ENCODE assay signal across 1 cellular context in the genomic region with DNA sequence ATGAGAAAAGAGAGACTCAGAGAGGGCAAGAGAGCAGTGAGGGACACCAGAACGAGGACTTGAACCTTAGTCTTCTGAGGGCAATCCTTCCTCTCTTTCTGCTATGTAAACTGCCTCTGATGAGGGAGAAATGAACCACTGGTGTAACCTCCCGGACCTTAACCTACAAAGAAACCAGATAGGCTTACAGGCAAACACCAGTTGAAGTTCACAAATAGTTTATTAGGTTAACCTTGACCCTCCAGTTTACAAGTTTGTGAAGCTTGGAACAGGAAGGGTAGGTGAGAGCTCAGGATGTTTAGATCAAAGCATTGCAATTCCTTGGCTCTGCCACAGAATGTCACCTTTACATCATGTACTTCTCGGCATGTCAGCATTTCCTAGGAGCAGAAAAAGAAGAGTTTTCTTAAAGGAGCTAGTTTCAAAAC.
TF ChIP-seq lines count a peak whose summit lies in the region.

No MANE protein-coding gene starts in this region.

TF ChIP-seq in HepG2, 621 proteins besides CTCF, POLR2A, EP300 and RAD21 (continued from another document and continues in another):
- TF ChIP-seq, protein P1, sequence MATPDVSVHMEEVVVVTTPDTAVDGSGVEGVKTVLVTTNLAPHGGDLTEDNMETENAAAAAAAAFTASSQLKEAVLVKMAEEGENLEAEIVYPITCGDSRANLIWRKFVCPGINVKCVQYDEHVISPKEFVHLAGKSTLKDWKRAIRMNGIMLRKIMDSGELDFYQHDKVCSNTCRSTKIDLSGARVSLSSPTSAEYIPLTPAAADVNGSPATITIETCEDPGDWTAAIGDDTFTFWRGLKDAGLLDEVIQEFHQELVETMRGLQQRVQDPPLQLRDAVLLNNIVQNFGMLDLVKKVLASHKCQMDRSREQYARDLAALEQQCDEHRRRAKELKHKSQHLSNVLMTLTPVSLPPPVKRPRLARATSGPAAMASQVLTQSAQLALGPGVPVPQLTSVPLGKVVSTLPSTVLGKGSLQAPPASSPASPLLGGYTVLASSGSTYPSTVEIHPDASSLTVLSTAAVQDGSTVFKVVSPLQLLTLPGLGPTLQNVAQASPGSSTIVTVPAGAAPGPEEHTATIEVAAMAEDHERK (CRISPR knock-in tag; IDR thresholded peaks at IDR 0.05; ENCODE audit: low read depth) = no peak
- no peak for TF ChIP-seq ZNF777 (CRISPR knock-in tag; IDR thresholded peaks at IDR 0.05)
- TF ChIP-seq NCOA1 (CRISPR knock-in tag; IDR thresholded peaks at IDR 0.05) = no peak
- TF ChIP-seq, protein P2, sequence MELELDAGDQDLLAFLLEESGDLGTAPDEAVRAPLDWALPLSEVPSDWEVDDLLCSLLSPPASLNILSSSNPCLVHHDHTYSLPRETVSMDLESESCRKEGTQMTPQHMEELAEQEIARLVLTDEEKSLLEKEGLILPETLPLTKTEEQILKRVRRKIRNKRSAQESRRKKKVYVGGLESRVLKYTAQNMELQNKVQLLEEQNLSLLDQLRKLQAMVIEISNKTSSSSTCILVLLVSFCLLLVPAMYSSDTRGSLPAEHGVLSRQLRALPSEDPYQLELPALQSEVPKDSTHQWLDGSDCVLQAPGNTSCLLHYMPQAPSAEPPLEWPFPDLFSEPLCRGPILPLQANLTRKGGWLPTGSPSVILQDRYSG (CRISPR knock-in tag; IDR thresholded peaks at IDR 0.05) = no peak
- no peak for TF ChIP-seq PCBP1 (IDR thresholded peaks at IDR 0.05; ENCODE audit: borderline replicate concordance, low read depth, low read length)
- no peak for TF ChIP-seq RBAK (CRISPR knock-in tag; IDR thresholded peaks at IDR 0.05)
- no peak for TF ChIP-seq ZNF10 (CRISPR knock-in tag; IDR thresholded peaks at IDR 0.05; ENCODE audit: borderline replicate concordance, low read depth)
- TF ChIP-seq MTA3 (CRISPR knock-in tag; IDR thresholded peaks at IDR 0.05) = no peak
- no peak for TF ChIP-seq TAF15 (IDR thresholded peaks at IDR 0.05; ENCODE audit: low read depth, low read length, poor library complexity, severe bottlenecking)
- no peak for TF ChIP-seq ZNF253 (CRISPR knock-in tag; IDR thresholded peaks at IDR 0.05; ENCODE audit: borderline replicate concordance)
- TF ChIP-seq, protein P3, sequence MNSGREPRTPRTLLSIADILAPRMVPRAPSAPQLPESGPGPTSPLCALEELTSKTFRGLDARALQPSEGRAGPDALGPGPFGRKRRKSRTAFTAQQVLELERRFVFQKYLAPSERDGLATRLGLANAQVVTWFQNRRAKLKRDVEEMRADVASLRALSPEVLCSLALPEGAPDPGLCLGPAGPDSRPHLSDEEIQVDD (CRISPR knock-in tag; IDR thresholded peaks at IDR 0.05; ENCODE audit: borderline replicate concordance) = no peak
- TF ChIP-seq, protein P4, sequence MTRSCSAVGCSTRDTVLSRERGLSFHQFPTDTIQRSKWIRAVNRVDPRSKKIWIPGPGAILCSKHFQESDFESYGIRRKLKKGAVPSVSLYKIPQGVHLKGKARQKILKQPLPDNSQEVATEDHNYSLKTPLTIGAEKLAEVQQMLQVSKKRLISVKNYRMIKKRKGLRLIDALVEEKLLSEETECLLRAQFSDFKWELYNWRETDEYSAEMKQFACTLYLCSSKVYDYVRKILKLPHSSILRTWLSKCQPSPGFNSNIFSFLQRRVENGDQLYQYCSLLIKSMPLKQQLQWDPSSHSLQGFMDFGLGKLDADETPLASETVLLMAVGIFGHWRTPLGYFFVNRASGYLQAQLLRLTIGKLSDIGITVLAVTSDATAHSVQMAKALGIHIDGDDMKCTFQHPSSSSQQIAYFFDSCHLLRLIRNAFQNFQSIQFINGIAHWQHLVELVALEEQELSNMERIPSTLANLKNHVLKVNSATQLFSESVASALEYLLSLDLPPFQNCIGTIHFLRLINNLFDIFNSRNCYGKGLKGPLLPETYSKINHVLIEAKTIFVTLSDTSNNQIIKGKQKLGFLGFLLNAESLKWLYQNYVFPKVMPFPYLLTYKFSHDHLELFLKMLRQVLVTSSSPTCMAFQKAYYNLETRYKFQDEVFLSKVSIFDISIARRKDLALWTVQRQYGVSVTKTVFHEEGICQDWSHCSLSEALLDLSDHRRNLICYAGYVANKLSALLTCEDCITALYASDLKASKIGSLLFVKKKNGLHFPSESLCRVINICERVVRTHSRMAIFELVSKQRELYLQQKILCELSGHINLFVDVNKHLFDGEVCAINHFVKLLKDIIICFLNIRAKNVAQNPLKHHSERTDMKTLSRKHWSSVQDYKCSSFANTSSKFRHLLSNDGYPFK (CRISPR knock-in tag; IDR thresholded peaks at IDR 0.05; ENCODE audit: borderline replicate concordance) = no peak
- no peak for TF ChIP-seq EED (CRISPR knock-in tag; IDR thresholded peaks at IDR 0.05)
- no peak for TF ChIP-seq HOXD1 (CRISPR knock-in tag; IDR thresholded peaks at IDR 0.05)
- TF ChIP-seq, protein P5, sequence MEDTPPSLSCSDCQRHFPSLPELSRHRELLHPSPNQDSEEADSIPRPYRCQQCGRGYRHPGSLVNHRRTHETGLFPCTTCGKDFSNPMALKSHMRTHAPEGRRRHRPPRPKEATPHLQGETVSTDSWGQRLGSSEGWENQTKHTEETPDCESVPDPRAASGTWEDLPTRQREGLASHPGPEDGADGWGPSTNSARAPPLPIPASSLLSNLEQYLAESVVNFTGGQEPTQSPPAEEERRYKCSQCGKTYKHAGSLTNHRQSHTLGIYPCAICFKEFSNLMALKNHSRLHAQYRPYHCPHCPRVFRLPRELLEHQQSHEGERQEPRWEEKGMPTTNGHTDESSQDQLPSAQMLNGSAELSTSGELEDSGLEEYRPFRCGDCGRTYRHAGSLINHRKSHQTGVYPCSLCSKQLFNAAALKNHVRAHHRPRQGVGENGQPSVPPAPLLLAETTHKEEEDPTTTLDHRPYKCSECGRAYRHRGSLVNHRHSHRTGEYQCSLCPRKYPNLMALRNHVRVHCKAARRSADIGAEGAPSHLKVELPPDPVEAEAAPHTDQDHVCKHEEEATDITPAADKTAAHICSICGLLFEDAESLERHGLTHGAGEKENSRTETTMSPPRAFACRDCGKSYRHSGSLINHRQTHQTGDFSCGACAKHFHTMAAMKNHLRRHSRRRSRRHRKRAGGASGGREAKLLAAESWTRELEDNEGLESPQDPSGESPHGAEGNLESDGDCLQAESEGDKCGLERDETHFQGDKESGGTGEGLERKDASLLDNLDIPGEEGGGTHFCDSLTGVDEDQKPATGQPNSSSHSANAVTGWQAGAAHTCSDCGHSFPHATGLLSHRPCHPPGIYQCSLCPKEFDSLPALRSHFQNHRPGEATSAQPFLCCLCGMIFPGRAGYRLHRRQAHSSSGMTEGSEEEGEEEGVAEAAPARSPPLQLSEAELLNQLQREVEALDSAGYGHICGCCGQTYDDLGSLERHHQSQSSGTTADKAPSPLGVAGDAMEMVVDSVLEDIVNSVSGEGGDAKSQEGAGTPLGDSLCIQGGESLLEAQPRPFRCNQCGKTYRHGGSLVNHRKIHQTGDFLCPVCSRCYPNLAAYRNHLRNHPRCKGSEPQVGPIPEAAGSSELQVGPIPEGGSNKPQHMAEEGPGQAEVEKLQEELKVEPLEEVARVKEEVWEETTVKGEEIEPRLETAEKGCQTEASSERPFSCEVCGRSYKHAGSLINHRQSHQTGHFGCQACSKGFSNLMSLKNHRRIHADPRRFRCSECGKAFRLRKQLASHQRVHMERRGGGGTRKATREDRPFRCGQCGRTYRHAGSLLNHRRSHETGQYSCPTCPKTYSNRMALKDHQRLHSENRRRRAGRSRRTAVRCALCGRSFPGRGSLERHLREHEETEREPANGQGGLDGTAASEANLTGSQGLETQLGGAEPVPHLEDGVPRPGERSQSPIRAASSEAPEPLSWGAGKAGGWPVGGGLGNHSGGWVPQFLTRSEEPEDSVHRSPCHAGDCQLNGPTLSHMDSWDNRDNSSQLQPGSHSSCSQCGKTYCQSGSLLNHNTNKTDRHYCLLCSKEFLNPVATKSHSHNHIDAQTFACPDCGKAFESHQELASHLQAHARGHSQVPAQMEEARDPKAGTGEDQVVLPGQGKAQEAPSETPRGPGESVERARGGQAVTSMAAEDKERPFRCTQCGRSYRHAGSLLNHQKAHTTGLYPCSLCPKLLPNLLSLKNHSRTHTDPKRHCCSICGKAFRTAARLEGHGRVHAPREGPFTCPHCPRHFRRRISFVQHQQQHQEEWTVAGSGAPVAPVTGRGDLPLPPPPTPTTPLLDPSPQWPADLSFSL (CRISPR knock-in tag; IDR thresholded peaks at IDR 0.05) = no peak
- TF ChIP-seq, protein P6, sequence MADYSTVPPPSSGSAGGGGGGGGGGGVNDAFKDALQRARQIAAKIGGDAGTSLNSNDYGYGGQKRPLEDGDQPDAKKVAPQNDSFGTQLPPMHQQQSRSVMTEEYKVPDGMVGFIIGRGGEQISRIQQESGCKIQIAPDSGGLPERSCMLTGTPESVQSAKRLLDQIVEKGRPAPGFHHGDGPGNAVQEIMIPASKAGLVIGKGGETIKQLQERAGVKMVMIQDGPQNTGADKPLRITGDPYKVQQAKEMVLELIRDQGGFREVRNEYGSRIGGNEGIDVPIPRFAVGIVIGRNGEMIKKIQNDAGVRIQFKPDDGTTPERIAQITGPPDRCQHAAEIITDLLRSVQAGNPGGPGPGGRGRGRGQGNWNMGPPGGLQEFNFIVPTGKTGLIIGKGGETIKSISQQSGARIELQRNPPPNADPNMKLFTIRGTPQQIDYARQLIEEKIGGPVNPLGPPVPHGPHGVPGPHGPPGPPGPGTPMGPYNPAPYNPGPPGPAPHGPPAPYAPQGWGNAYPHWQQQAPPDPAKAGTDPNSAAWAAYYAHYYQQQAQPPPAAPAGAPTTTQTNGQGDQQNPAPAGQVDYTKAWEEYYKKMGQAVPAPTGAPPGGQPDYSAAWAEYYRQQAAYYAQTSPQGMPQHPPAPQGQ (CRISPR knock-in tag; IDR thresholded peaks at IDR 0.05; ENCODE audit: borderline replicate concordance) = no peak
- peak; percentile 66 for TF ChIP-seq ISL2 (CRISPR knock-in tag; IDR thresholded peaks at IDR 0.05)
- no peak for TF ChIP-seq SMAD9 (CRISPR knock-in tag; IDR thresholded peaks at IDR 0.05)
- TF ChIP-seq ZFP36L2 (CRISPR knock-in tag; IDR thresholded peaks at IDR 0.05) = no peak
- TF ChIP-seq, protein P7, sequence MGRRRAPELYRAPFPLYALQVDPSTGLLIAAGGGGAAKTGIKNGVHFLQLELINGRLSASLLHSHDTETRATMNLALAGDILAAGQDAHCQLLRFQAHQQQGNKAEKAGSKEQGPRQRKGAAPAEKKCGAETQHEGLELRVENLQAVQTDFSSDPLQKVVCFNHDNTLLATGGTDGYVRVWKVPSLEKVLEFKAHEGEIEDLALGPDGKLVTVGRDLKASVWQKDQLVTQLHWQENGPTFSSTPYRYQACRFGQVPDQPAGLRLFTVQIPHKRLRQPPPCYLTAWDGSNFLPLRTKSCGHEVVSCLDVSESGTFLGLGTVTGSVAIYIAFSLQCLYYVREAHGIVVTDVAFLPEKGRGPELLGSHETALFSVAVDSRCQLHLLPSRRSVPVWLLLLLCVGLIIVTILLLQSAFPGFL (CRISPR knock-in tag; IDR thresholded peaks at IDR 0.05) = no peak
- no peak for TF ChIP-seq ZNF883 (CRISPR knock-in tag; IDR thresholded peaks at IDR 0.05; ENCODE audit: not compliant biosample characterization)
- TF ChIP-seq SIN3B (IDR thresholded peaks at IDR 0.05; ENCODE audit: low read length) = no peak
- no peak for TF ChIP-seq ZNF788 (CRISPR knock-in tag; IDR thresholded peaks at IDR 0.05; ENCODE audit: borderline replicate concordance)
- peak; percentile 97 for TF ChIP-seq RARA (CRISPR knock-in tag; IDR thresholded peaks at IDR 0.05)
- TF ChIP-seq ZNF564 (CRISPR knock-in tag; IDR thresholded peaks at IDR 0.05) = no peak
- TF ChIP-seq, protein P8, sequence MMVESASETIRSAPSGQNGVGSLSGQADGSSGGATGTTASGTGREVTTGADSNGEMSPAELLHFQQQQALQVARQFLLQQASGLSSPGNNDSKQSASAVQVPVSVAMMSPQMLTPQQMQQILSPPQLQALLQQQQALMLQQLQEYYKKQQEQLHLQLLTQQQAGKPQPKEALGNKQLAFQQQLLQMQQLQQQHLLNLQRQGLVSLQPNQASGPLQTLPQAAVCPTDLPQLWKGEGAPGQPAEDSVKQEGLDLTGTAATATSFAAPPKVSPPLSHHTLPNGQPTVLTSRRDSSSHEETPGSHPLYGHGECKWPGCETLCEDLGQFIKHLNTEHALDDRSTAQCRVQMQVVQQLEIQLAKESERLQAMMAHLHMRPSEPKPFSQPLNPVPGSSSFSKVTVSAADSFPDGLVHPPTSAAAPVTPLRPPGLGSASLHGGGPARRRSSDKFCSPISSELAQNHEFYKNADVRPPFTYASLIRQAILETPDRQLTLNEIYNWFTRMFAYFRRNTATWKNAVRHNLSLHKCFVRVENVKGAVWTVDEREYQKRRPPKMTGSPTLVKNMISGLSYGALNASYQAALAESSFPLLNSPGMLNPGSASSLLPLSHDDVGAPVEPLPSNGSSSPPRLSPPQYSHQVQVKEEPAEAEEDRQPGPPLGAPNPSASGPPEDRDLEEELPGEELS (CRISPR knock-in tag; IDR thresholded peaks at IDR 0.05) = peak; percentile 84
- no peak for TF ChIP-seq ZSCAN21 (CRISPR knock-in tag; IDR thresholded peaks at IDR 0.05; ENCODE audit: borderline replicate concordance)
- TF ChIP-seq SAP130 (CRISPR knock-in tag; IDR thresholded peaks at IDR 0.05; ENCODE audit: low read depth) = 0 out of 2 replicates have a peak, but pooled peaks have one; percentile 35
- TF ChIP-seq GABPB1 (CRISPR knock-in tag; IDR thresholded peaks at IDR 0.05) = peak; percentile 25; the same call in 1 of the 2 replicates
- peak; percentile 93 for TF ChIP-seq NR2F6 (IDR thresholded peaks at IDR 0.05)
- TF ChIP-seq NR2F6 (CRISPR knock-in tag; IDR thresholded peaks at IDR 0.05) = peak; percentile 93
- peak; percentile 44; the same call in 1 of the 2 replicates for TF ChIP-seq GFI1 (CRISPR knock-in tag; IDR thresholded peaks at IDR 0.05; ENCODE audit: borderline replicate concordance)
- TF ChIP-seq, protein P9, sequence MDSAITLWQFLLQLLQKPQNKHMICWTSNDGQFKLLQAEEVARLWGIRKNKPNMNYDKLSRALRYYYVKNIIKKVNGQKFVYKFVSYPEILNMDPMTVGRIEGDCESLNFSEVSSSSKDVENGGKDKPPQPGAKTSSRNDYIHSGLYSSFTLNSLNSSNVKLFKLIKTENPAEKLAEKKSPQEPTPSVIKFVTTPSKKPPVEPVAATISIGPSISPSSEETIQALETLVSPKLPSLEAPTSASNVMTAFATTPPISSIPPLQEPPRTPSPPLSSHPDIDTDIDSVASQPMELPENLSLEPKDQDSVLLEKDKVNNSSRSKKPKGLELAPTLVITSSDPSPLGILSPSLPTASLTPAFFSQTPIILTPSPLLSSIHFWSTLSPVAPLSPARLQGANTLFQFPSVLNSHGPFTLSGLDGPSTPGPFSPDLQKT (CRISPR knock-in tag; IDR thresholded peaks at IDR 0.05; ENCODE audit: borderline replicate concordance) = no peak
- no peak for TF ChIP-seq ZNF569 (CRISPR knock-in tag; IDR thresholded peaks at IDR 0.05; ENCODE audit: borderline replicate concordance)
- TF ChIP-seq ZBTB21 (CRISPR knock-in tag; IDR thresholded peaks at IDR 0.05) = no peak
- no peak for TF ChIP-seq NAIF1 (CRISPR knock-in tag; IDR thresholded peaks at IDR 0.05; ENCODE audit: borderline replicate concordance)
- TF ChIP-seq CHD4 (IDR thresholded peaks at IDR 0.05; ENCODE audit: borderline replicate concordance, low read length) = no peak
- no peak for TF ChIP-seq ZNF879 (CRISPR knock-in tag; IDR thresholded peaks at IDR 0.05)
- TF ChIP-seq ZNF878 (CRISPR knock-in tag; IDR thresholded peaks at IDR 0.05) = no peak
